8 cellular contexts compared by ENCODE assay signal in genomic region chr6:30678964-30679726, GRCh38. TPM values are rescaled to one million over a fixed set of nuclear protein-coding genes. Genes with fewer than 3 reads are reported as not detected.
A peak's percentile ranks its signal among the peaks of the same experiment; 100 is the strongest.
DNase-seq lines count a peak whose midpoint lies in the region; ATAC-seq and TF ChIP-seq lines count a peak whose summit lies in the region.

No MANE protein-coding gene starts in this region.

- H2AFZ ChIP-seq in OCI-LY7 (ENCODE audit: low read length), result no peak overlapping the region

- intact Hi-C loops in OCI-LY7 (cut with micrococcal nuclease; ENCODE audit: unreplicated experiment), result loop anchor here (1.0 to 10.0 kb wide), 4 partner anchors 9 to 206 kb away; partner anchors contain the start of gene DDR1

- ATAC-seq in esophagus mucosa (peak; percentile 76), GM21526 (IDR thresholded peaks at IDR 0.05; ENCODE audit: low FRiP score, unreplicated experiment) (no peak)

- H3K27me3 Mint-ChIP-seq in activated T-cell treated with anti-CD3 and anti-CD28 coated beads, Interleukin-2, amount 50 U/mL, for 24 hours, result no peaks in the 10 kb centered on the region

- POLR2A ChIA-PET in OCI-LY7 (lab: Charles Lee), result interaction anchor here (0.7 to 2.1 kb wide), 8 partner anchors 9 to 144 kb away, joined by 3 to 12 read pairs (median 6); partner anchors contain the start of genes MDC1 and TUBB

- peak overlapping the region; percentile 94 for H3K4me3 Mint-ChIP-seq in activated T-cell treated with anti-CD3 and anti-CD28 coated beads, Interleukin-2, amount 50 U/mL, for 24 hours

- no peaks in the 10 kb centered on the region for H3K9me2 ChIP-seq in OCI-LY7 (ENCODE audit: insufficient read depth, low read length)

- CTCF ChIA-PET in OCI-LY7 (lab: Charles Lee; ENCODE audit: unreplicated experiment), result interaction anchor here (0.8 to 1.2 kb wide), 4 partner anchors 9 to 122 kb away, joined by 3 to 10 read pairs (median 6); partner anchors contain the start of gene PRR3

- peak overlapping the region; percentile 99 for H3K27ac Mint-ChIP-seq in activated T-cell treated with anti-CD3 and anti-CD28 coated beads, Interleukin-2, amount 50 U/mL, for 24 hours

- DNase-seq in GF-D8 (lab: John Stamatoyannopoulos, UW), result peak; percentile 53
- peak; percentile 81 for DNase-seq in HT1080 (ENCODE audit: low read depth)
- peak; percentile 89 for DNase-seq in OCI-LY7 (ENCODE audit: low spot score)
- peak; percentile 95 for DNase-seq in activated T-cell treated with anti-CD3 and anti-CD28 coated beads, Interleukin-2, amount 50 U/mL, for 24 hours
- DNase-seq in myocyte (ENCODE audit: low read depth), result peak; percentile 73
- peak; percentile 87 for DNase-seq in stimulated activated CD8-positive, alpha-beta memory T cell treated with anti-CD3 and anti-CD28 coated beads, Interleukin-7, amount 100 ng/mL, for 24 hours (ENCODE audit: low read depth)

- peaks cover 84% of the 10 kb centered on the region for H3K36me3 Mint-ChIP-seq in activated T-cell treated with anti-CD3 and anti-CD28 coated beads, Interleukin-2, amount 50 U/mL, for 24 hours (ENCODE audit: low read depth)

- H3K9me3 Mint-ChIP-seq in activated T-cell treated with anti-CD3 and anti-CD28 coated beads, Interleukin-2, amount 50 U/mL, for 24 hours, result no peaks in the 10 kb centered on the region

- H3K4me1 ChIP-seq in OCI-LY7 (ENCODE audit: insufficient read depth, low read length, poor library complexity, severe bottlenecking), result peaks cover 30% of the 10 kb centered on the region

- peak overlapping the region; percentile 78 for H3K27ac ChIP-seq in OCI-LY7 (ENCODE audit: low read depth, low read length, poor library complexity, severe bottlenecking)

- peak overlapping the region; percentile 95 for H3K4me3 ChIP-seq in OCI-LY7 (ENCODE audit: low read depth, low read length, poor library complexity, severe bottlenecking)

- peaks cover 33% of the 10 kb centered on the region for H3K4me1 Mint-ChIP-seq in activated T-cell treated with anti-CD3 and anti-CD28 coated beads, Interleukin-2, amount 50 U/mL, for 24 hours (ENCODE audit: low read depth)

- peaks cover 83% of the 10 kb centered on the region for H3K36me3 ChIP-seq in OCI-LY7 (ENCODE audit: insufficient read depth, low read length)

- no peaks in the 10 kb centered on the region for H3K9me3 ChIP-seq in OCI-LY7 (ENCODE audit: low read length)

- H4K20me1 ChIP-seq in OCI-LY7 (ENCODE audit: insufficient read depth, low read length), result peaks cover 13% of the 10 kb centered on the region; the same call in 1 of the 2 replicates

- H3K4me2 ChIP-seq in OCI-LY7 (ENCODE audit: low read length), result peak overlapping the region; percentile 99

- peaks cover 69% of the 10 kb centered on the region for H3K79me2 ChIP-seq in OCI-LY7 (ENCODE audit: insufficient read depth, low read depth, low read length)

- TF ChIP-seq CTCF in OCI-LY7 (conservative IDR thresholded peaks at IDR 0.05; ENCODE audit: low read length), result peak; percentile 97

- no TSS peak for BruUV-seq in OCI-LY7 (replicated peaks; lab: Mats Ljungman, UMichigan)

RNA-seq across cellular contexts. Expression of gene DHX16, which starts 6.3 kb away (rescaled TPM):
- total RNA-seq in HT1080 (2014; rRNA removed; shearing (Covaris generic)), result 50.2 and 55.5 TPM in 2 replicates
- 28.8 and 29.1 TPM in 2 replicates for polyA plus RNA-seq in HT1080 (2015; cell fraction: cytosol; rRNA removed)
- polyA plus RNA-seq in HT1080 (2015; cell fraction: nucleus; rRNA removed), result 61.5 and 63.1 TPM in 2 replicates
- total RNA-seq in OCI-LY7 (2014; rRNA removed; shearing (Covaris generic)), result 27.1 and 30.5 TPM in 2 replicates
- total RNA-seq in OCI-LY7 (2022) (32.1 and 37.5 TPM in 2 replicates), esophagus mucosa (17.8 TPM), myocyte (25.3 and 28.8 TPM in 2 replicates)
- polyA plus RNA-seq in myocyte (2012), result 30.4 TPM

RNA-seq across cellular contexts. Expression of gene PPP1R18, which starts 7.3 kb away (rescaled TPM):
- 86.0 and 109 TPM in 2 replicates for total RNA-seq in HT1080 (2014; rRNA removed; shearing (Covaris generic))
- 102 and 120 TPM in 2 replicates for polyA plus RNA-seq in HT1080 (2015; cell fraction: cytosol; rRNA removed)
- 223 and 244 TPM in 2 replicates for polyA plus RNA-seq in HT1080 (2015; cell fraction: nucleus; rRNA removed)
- 65.2 and 66.9 TPM in 2 replicates for total RNA-seq in OCI-LY7 (2014; rRNA removed; shearing (Covaris generic))
- total RNA-seq in OCI-LY7 (2022) (106 and 109 TPM in 2 replicates), esophagus mucosa (22.9 TPM), myocyte (89.3 and 103 TPM in 2 replicates)
- polyA plus RNA-seq in myocyte (2012), result 105 TPM

RNA-seq across cellular contexts. Expression of gene NRM, which starts 11.6 kb away (rescaled TPM):
- 11.2 and 18.5 TPM in 2 replicates for total RNA-seq in HT1080 (2014; rRNA removed; shearing (Covaris generic))
- polyA plus RNA-seq in HT1080 (2015; cell fraction: cytosol; rRNA removed), result 29.2 and 33.3 TPM in 2 replicates
- 22.9 and 31.6 TPM in 2 replicates for polyA plus RNA-seq in HT1080 (2015; cell fraction: nucleus; rRNA removed)
- total RNA-seq in OCI-LY7 (2014; rRNA removed; shearing (Covaris generic)), result 13.6 and 18.6 TPM in 2 replicates
- total RNA-seq in OCI-LY7 (2022), result 36.7 and 44.0 TPM in 2 replicates
- total RNA-seq in esophagus mucosa, result 12.7 TPM
- total RNA-seq in myocyte, result 2.9 and 4.5 TPM in 2 replicates
- polyA plus RNA-seq in myocyte (2012), result 19.4 TPM

RNA-seq across cellular contexts. Expression of gene C6orf136, which starts 32.2 kb away (rescaled TPM):
- total RNA-seq in HT1080 (2014; rRNA removed; shearing (Covaris generic)), result 10.5 and 16.2 TPM in 2 replicates
- 16.5 and 18.6 TPM in 2 replicates for polyA plus RNA-seq in HT1080 (2015; cell fraction: cytosol; rRNA removed)
- 22.1 and 28.0 TPM in 2 replicates for polyA plus RNA-seq in HT1080 (2015; cell fraction: nucleus; rRNA removed)
- 9.1 and 14.7 TPM in 2 replicates for total RNA-seq in OCI-LY7 (2014; rRNA removed; shearing (Covaris generic))
- total RNA-seq in OCI-LY7 (2022) (26.7 and 29.5 TPM in 2 replicates), esophagus mucosa (10.0 TPM), myocyte (7.0 and 7.5 TPM in 2 replicates)
- 15.8 TPM for polyA plus RNA-seq in myocyte (2012)

RNA-seq across cellular contexts. Expression of gene MDC1, which starts 37.9 kb away (rescaled TPM):
- total RNA-seq in HT1080 (2014; rRNA removed; shearing (Covaris generic)), result 11.0 and 12.9 TPM in 2 replicates
- polyA plus RNA-seq in HT1080 (2015; cell fraction: cytosol; rRNA removed), result 13.7 and 16.5 TPM in 2 replicates
- polyA plus RNA-seq in HT1080 (2015; cell fraction: nucleus; rRNA removed), result 55.0 and 55.9 TPM in 2 replicates
- 35.0 and 41.6 TPM in 2 replicates for total RNA-seq in OCI-LY7 (2014; rRNA removed; shearing (Covaris generic))
- total RNA-seq in OCI-LY7 (2022) (107 and 133 TPM in 2 replicates), esophagus mucosa (15.7 TPM), myocyte (8.0 and 8.2 TPM in 2 replicates)
- polyA plus RNA-seq in myocyte (2012), result 17.6 TPM
